4 cellular contexts compared by ENCODE assay signal in genomic region chr5:133512896-133513295, GRCh38.
"Had no signal": no experiment of that assay in that cellular context is flagged by ENCODE, and none has a peak within 500 bp of the region (broad histone marks: within the 10 kb centered on the region; RNA-seq: fewer than 3 reads in every experiment).

No MANE protein-coding gene starts in this region.

- H3K4me3 ChIP-seq: GM23338 had no signal

- ATAC-seq: GM23338 had no signal

- H3K9me3 Mint-ChIP-seq: GM23338, H9 had no signal

- H3K4me1 Mint-ChIP-seq: GM23338 had no signal

- H3K27ac Mint-ChIP-seq: GM23338, H9 had no signal

- H3K4me3 Mint-ChIP-seq: GM23338, H9 had no signal

- DNase-seq: H9, HCEC 1CT, IMR-90 had no signal
